In genomic region chr11:57426439-57426753, GRCh38 we compare ENCODE assay signal across 8 cellular contexts. TPM values are rescaled to one million over a fixed set of nuclear protein-coding genes. Genes with fewer than 3 reads are reported as not detected.
DNase-seq lines count a peak whose midpoint lies in the region; TF ChIP-seq lines count a peak whose summit lies in the region.

No MANE protein-coding gene starts in this region.

- peak overlapping the region; percentile 66 for H3K4me3 ChIP-seq in HFF-Myc (replicated peaks; ENCODE audit: low read depth, low read length)
- peak overlapping the region; percentile 62 for H3K4me3 ChIP-seq in thymus (ENCODE audit: low read length)

- peaks cover 9% of the 10 kb centered on the region for H3K36me3 ChIP-seq in thymus (ENCODE audit: control insufficient read depth, insufficient read depth)

- peaks cover 43% of the 10 kb centered on the region for H3K4me1 Mint-ChIP-seq in activated naive CD8-positive, alpha-beta T cell (ENCODE audit: low read depth)

- no peaks in the 10 kb centered on the region for H3K9me3 ChIP-seq in thymus (ENCODE audit: control insufficient read depth)

- H3K27ac ChIP-seq in 22Rv1 (peak overlapping the region; percentile 50), thymus (ENCODE audit: low read depth) (peak overlapping the region; percentile 84)

- H3K4me1 ChIP-seq in thymus (ENCODE audit: control insufficient read depth, insufficient read depth, low read length) = peaks cover 32% of the 10 kb centered on the region

- H3K9me3 Mint-ChIP-seq in activated naive CD8-positive, alpha-beta T cell (ENCODE audit: low read depth) = no peaks in the 10 kb centered on the region

- peak overlapping the region; percentile 96 for H3K27ac Mint-ChIP-seq in activated naive CD8-positive, alpha-beta T cell

- 17% methylated on average over 9 of the region's 9 CpGs for WGBS in thymus

- DNase-seq in HFF-Myc (ENCODE audit: extremely low read depth, low read depth) = no peak
- peak; percentile 28 for DNase-seq in kidney tubule cell (ENCODE audit: low spot score)
- no peak for DNase-seq in activated gamma-delta T cell (lab: John Stamatoyannopoulos, UW)
- no peak for DNase-seq in NK-92 treated with Interleukin-12 subunit alpha and Interleukin-12 subunit beta, amount 100 ng/mL, for 24 hours (lab: John Stamatoyannopoulos, UW)
- no peak for DNase-seq in SKM-1 treated with dmso at 0.1 percent for 144 hours (lab: John Stamatoyannopoulos, UW; ENCODE audit: unreplicated experiment)

- H3K27me3 ChIP-seq in thymus (ENCODE audit: control insufficient read depth, insufficient read depth) = no peaks in the 10 kb centered on the region

- no peaks in the 10 kb centered on the region for H3K27me3 Mint-ChIP-seq in activated naive CD8-positive, alpha-beta T cell

- TF ChIP-seq CTCF in 22Rv1 (IDR thresholded peaks at IDR 0.05) (no peak), HFF-Myc (IDR thresholded peaks at IDR 0.05; ENCODE audit: low read depth, low read length, missing control alignments) (no peak)

- peak overlapping the region; percentile 95 for H3K4me3 Mint-ChIP-seq in activated naive CD8-positive, alpha-beta T cell

- H3K36me3 Mint-ChIP-seq in activated naive CD8-positive, alpha-beta T cell = peaks cover 27% of the 10 kb centered on the region

RNA-seq across cellular contexts. Expression of gene SLC43A3, which starts 0.5 kb away (rescaled TPM):
- polyA plus RNA-seq in thymus = 28.7 TPM

RNA-seq across cellular contexts. Expression of gene RTN4RL2, which starts 33.9 kb away (rescaled TPM):
- 1.4 TPM for polyA plus RNA-seq in thymus

RNA-seq across cellular contexts. Expression of gene PRG2, which starts 35.9 kb away (rescaled TPM):
- polyA plus RNA-seq in thymus = 14.6 TPM

RNA-seq across cellular contexts. Expression of gene PRG3, which starts 45.4 kb away (rescaled TPM):
- polyA plus RNA-seq in thymus = 2.5 TPM
